Comparison of ENCODE assay signal across 18 cellular contexts in genomic region chr12:56900583-56900982, GRCh38. TPM values are rescaled to one million over a fixed set of nuclear protein-coding genes. Genes with fewer than 3 reads are reported as not detected.
A peak's percentile ranks its signal among the peaks of the same experiment; 100 is the strongest.
DNase-seq lines count a peak whose midpoint lies in the region; ATAC-seq, FAIRE-seq and TF ChIP-seq lines count a peak whose summit lies in the region.
"Had no signal": no experiment of that assay in that cellular context is flagged by ENCODE, and none has a peak within 500 bp of the region (broad histone marks: within the 10 kb centered on the region; RNA-seq: fewer than 3 reads in every experiment).

No MANE protein-coding gene starts in this region.

- H3K36me3 ChIP-seq in breast epithelium = no peaks in the 10 kb centered on the region
- H3K36me3 ChIP-seq: cardiac muscle cell, heart right ventricle, ovary had no signal

- H3K27me3 ChIP-seq in breast epithelium = no peaks in the 10 kb centered on the region
- H3K27me3 ChIP-seq: cardiac muscle cell, heart right ventricle, ovary had no signal

- FAIRE-seq in RCC 7860 (lab: Jason Lieb, UNC) = peak; percentile 46
- FAIRE-seq: H1 had no signal

- ATAC-seq in GM21526 (IDR thresholded peaks at IDR 0.05; ENCODE audit: low FRiP score, unreplicated experiment) = no peak
- ATAC-seq: heart right ventricle; stimulated activated naive CD8-positive, alpha-beta T cell treated with anti-CD3 and anti-CD28 coated beads, Interleukin-15, amount 100 ng/mL, for 72 hours had no signal

- H3K4me3 ChIP-seq in breast epithelium (no peak overlapping the region), epithelial cell of esophagus (ENCODE audit: low read length) (no peak overlapping the region)
- H3K4me3 ChIP-seq: cardiac muscle cell, heart right ventricle, ovary had no signal

- POLR2A ChIA-PET in MCF 10A (lab: Yijun Ruan, JAX) = interaction anchor here (0.7 to 1.0 kb wide), 3 partner anchors 16 to 87 kb away, joined by 3 to 7 read pairs (median 3); no protein-coding TSS in a partner anchor

- no peak overlapping the region for H3K4me3 Mint-ChIP-seq in MCF 10A (ENCODE audit: unreplicated experiment)
- H3K4me3 Mint-ChIP-seq: stimulated activated naive CD8-positive, alpha-beta T cell treated with anti-CD3 and anti-CD28 coated beads, Interleukin-15, amount 100 ng/mL, for 72 hours had no signal

- BruUV-seq in MCF 10A (replicated peaks; lab: Mats Ljungman, UMichigan) = no TSS peak

- no peak for TF ChIP-seq POLR2A in breast epithelium (IDR thresholded peaks at IDR 0.05)

- TF ChIP-seq CTCF in MCF 10A (IDR thresholded peaks at IDR 0.05; ENCODE audit: unreplicated experiment) = no peak
- TF ChIP-seq CTCF in breast epithelium (IDR thresholded peaks at IDR 0.05) = no peak
- no peak for TF ChIP-seq CTCF in epithelial cell of esophagus (IDR thresholded peaks at IDR 0.05; ENCODE audit: insufficient read depth, low read depth, low read length, missing control alignments)

- H3K36me3 Mint-ChIP-seq in MCF 10A (ENCODE audit: insufficient read depth, unreplicated experiment) = no peaks in the 10 kb centered on the region

- no peaks in the 10 kb centered on the region for H3K4me1 ChIP-seq in breast epithelium
- H3K4me1 ChIP-seq: heart right ventricle had no signal

- H3K9me3 ChIP-seq in breast epithelium = peaks cover 30 to 46% of the 10 kb centered on the region in 2 donors

- H3K27me3 Mint-ChIP-seq in MCF 10A (ENCODE audit: insufficient read depth, unreplicated experiment) = no peaks in the 10 kb centered on the region
- H3K27me3 Mint-ChIP-seq: stimulated activated naive CD8-positive, alpha-beta T cell treated with anti-CD3 and anti-CD28 coated beads, Interleukin-15, amount 100 ng/mL, for 72 hours had no signal

- intact Hi-C loops in MCF 10A (cut with micrococcal nuclease) (loop anchor here (1.0 kb wide), 1 partner anchor 87 kb away; no protein-coding TSS in a partner anchor), breast epithelium (cut with DNase I; ENCODE audit: low total_unique reads) (no loop called here)

- peak overlapping the region; percentile 80 for H3K27ac Mint-ChIP-seq in MCF 10A (ENCODE audit: low read depth, unreplicated experiment)
- H3K27ac Mint-ChIP-seq: stimulated activated naive CD8-positive, alpha-beta T cell treated with anti-CD3 and anti-CD28 coated beads, Interleukin-15, amount 100 ng/mL, for 72 hours had no signal

- DNase-seq in MCF 10A (ENCODE audit: unreplicated experiment) = peak; percentile 97
- no peak for DNase-seq in breast epithelium (ENCODE audit: low spot score in 2 of 2)
- DNase-seq in RCC 7860 (ENCODE audit: low spot score) = peak; percentile 66
- DNase-seq in epithelial cell of esophagus (ENCODE audit: low read depth) = peak; percentile 96
- DNase-seq in superior temporal gyrus (ENCODE audit: extremely low spot score) = no peak
- DNase-seq in T-helper 2 cell = no peak
- DNase-seq: effector memory CD4-positive, alpha-beta T cell; heart right ventricle; kidney glomerular epithelial cell; NCI-H1694; NCI-H524 treated with DMSO at 0.1 percent for 48 hours; ovary; SHP77 treated with DMSO at 0.1 percent for 48 hours; stimulated activated naive CD8-positive, alpha-beta T cell treated with anti-CD3 and anti-CD28 coated beads, Interleukin-15, amount 100 ng/mL, for 72 hours had no signal

- CTCF ChIA-PET in MCF 10A (lab: Yijun Ruan, JAX) = interaction anchor here (0.7 to 1.6 kb wide), 5 partner anchors 26 to 143 kb away, joined by 3 to 11 read pairs (median 5); partner anchors contain the start of gene SDR9C7

- H3K27ac ChIP-seq in breast epithelium (no peak overlapping the region), temporal lobe (ENCODE audit: low read depth, low read length) (peak overlapping the region; percentile 21)
- H3K27ac ChIP-seq: cardiac muscle cell, heart right ventricle, ovary had no signal

- peaks cover 43% of the 10 kb centered on the region for H3K4me1 Mint-ChIP-seq in MCF 10A (ENCODE audit: insufficient read depth, unreplicated experiment)
- H3K4me1 Mint-ChIP-seq: stimulated activated naive CD8-positive, alpha-beta T cell treated with anti-CD3 and anti-CD28 coated beads, Interleukin-15, amount 100 ng/mL, for 72 hours had no signal

- H3K9me3 Mint-ChIP-seq in MCF 10A (ENCODE audit: unreplicated experiment) = no peaks in the 10 kb centered on the region

RNA-seq across cellular contexts. Expression of gene SDR9C7, which starts 33.6 kb away (rescaled TPM):
- total RNA-seq in MCF 10A (2022) = not detected in 2 replicates
- not detected for total RNA-seq in breast epithelium
- 0.25 TPM for total RNA-seq in temporal lobe
- total RNA-seq: H1 had no signal

RNA-seq across cellular contexts. Expression of gene RDH16, which starts 56.8 kb away (rescaled TPM):
- 0.10 and 0.16 TPM in 2 replicates for total RNA-seq in MCF 10A (2022)
- total RNA-seq in breast epithelium = 1 to 10 TPM in 1 of 3 donors, under 1 TPM in 2; 0.48 to 1.3 (median 0.59) TPM
- total RNA-seq in temporal lobe = 0.49 TPM

Comparison
In these comparisons a context has a peak if more than half of its experiments do, and no peak if none do; other contexts are left out.
1. DNase-seq: peak in MCF 10A (single experiment), RCC 7860 (single experiment) and epithelial cell of esophagus (single experiment); none in breast epithelium (0 of 2), superior temporal gyrus (single experiment) and T-helper 2 cell (0 of 5).